ENCODE assay signal across 28 cellular contexts in the genomic region with DNA sequence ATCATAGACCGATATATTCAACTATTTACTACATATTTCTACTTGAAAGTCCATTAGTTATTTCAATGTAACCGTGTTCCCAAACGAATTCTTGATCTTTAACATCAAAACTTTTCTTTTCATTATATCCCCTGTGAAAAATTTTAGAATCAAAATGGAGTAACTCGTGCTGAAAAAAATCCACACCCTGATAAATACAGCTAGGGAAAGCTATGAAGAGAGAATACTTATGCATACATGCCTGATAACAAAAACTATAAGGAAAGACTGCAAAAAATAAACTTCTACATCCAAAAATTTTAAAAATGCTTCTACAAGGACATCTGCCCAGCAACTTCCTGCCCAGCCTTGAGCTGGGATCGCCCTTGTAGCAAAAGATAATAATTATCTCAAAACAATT.
"Had no signal": no experiment of that assay in that cellular context is flagged by ENCODE, and none has a peak within 500 bp of the region (broad histone marks: within the 10 kb centered on the region; RNA-seq: fewer than 3 reads in every experiment).

No MANE protein-coding gene starts in this region.

- ATAC-seq: effector memory CD8-positive, alpha-beta T cell; esophagus mucosa; foreskin keratinocyte; gastrocnemius medialis; gastroesophageal sphincter; heart left ventricle; heart right ventricle had no signal

- DNase-seq: colonic mucosa; cortex of kidney; dermis blood vessel endothelial cell; dorsolateral prefrontal cortex; effector CD4-positive, alpha-beta T cell; effector CD8-positive, alpha-beta T cell; effector memory CD4-positive, alpha-beta T cell; effector memory CD8-positive, alpha-beta T cell; endodermal cell; erythroblast; esophagus squamous epithelium; foreskin fibroblast; foreskin keratinocyte; foreskin melanocyte; gastrocnemius medialis; glutamatergic neuron; head of caudate nucleus; heart left ventricle; heart right ventricle had no signal

- H3K36me3 ChIP-seq: colonic mucosa, esophagus muscularis mucosa, esophagus squamous epithelium, gastrocnemius medialis, gastroesophageal sphincter, heart left ventricle, heart right ventricle had no signal

- FAIRE-seq: colon, endometrium, endothelial cell of umbilical vein, frontal cortex had no signal

- H3K9me3 ChIP-seq: colonic mucosa, esophagus muscularis mucosa, esophagus squamous epithelium, gastrocnemius medialis, gastroesophageal sphincter had no signal

- H3K27me3 ChIP-seq: colonic mucosa, esophagus muscularis mucosa, esophagus squamous epithelium, foreskin keratinocyte, gastrocnemius medialis, gastroesophageal sphincter, heart left ventricle, heart right ventricle had no signal

- H3K27ac ChIP-seq: colonic mucosa, coronary artery, dorsolateral prefrontal cortex, epithelial cell of prostate, esophagus muscularis mucosa, esophagus squamous epithelium, foreskin keratinocyte, gastrocnemius medialis, gastroesophageal sphincter, heart left ventricle, heart right ventricle had no signal

- H3K4me3 ChIP-seq: colonic mucosa, coronary artery, dorsolateral prefrontal cortex, esophagus muscularis mucosa, esophagus squamous epithelium, gastrocnemius medialis, gastroesophageal sphincter, heart left ventricle, heart right ventricle had no signal

- H3K4me1 ChIP-seq: colonic mucosa, esophagus muscularis mucosa, esophagus squamous epithelium, foreskin keratinocyte, gastrocnemius medialis, gastroesophageal sphincter, heart left ventricle, heart right ventricle had no signal
